ENCODE assay signal across 12 cellular contexts in genomic region chr7:137920637-137921473, GRCh38.
DNase-seq lines count a peak whose midpoint lies in the region; TF ChIP-seq lines count a peak whose summit lies in the region.
"Had no signal": no experiment of that assay in that cellular context is flagged by ENCODE, and none has a peak within 500 bp of the region (broad histone marks: within the 10 kb centered on the region; RNA-seq: fewer than 3 reads in every experiment).

No MANE protein-coding gene starts in this region.

- POLR2A ChIA-PET in Caco-2 (lab: Charles Lee), result no interaction called here

- H3K9me3 ChIP-seq in transverse colon (no peaks in the 10 kb centered on the region), Caco-2 (no peaks in the 10 kb centered on the region)

- H3K36me3 Mint-ChIP-seq in activated T-cell treated with anti-CD3 and anti-CD28 coated beads, Interleukin-2, amount 50 U/mL, for 24 hours (ENCODE audit: low read depth), result peaks cover 50% of the 10 kb centered on the region
- peaks cover 52% of the 10 kb centered on the region for H3K36me3 Mint-ChIP-seq in Caco-2 (ENCODE audit: insufficient read depth, unreplicated experiment)

- no peak overlapping the region for H3K4me3 Mint-ChIP-seq in activated T-cell treated with anti-CD3 and anti-CD28 coated beads, Interleukin-2, amount 50 U/mL, for 24 hours
- H3K4me3 Mint-ChIP-seq in Caco-2 (ENCODE audit: unreplicated experiment), result no peak overlapping the region
- H3K4me3 Mint-ChIP-seq: activated naive CD8-positive, alpha-beta T cell treated with anti-CD3 and anti-CD28 coated beads, Interleukin-2, amount 10 ng/mL, durations not matched to agents 7 days and 5 days had no signal

- no peak for TF ChIP-seq POLR2A in transverse colon (IDR thresholded peaks at IDR 0.05)

- intact Hi-C loops in transverse colon (cut with DNase I; ENCODE audit: low total_unique reads), result no loop called here
- intact Hi-C loops in Caco-2 (cut with micrococcal nuclease; ENCODE audit: unreplicated experiment), result no loop called here
- intact Hi-C loops in head of caudate nucleus (cut with DNase I), result no loop called here

- no peaks in the 10 kb centered on the region for H3K27me3 ChIP-seq in transverse colon
- no peaks in the 10 kb centered on the region for H3K27me3 ChIP-seq in Caco-2 (replicated peaks; ENCODE audit: control insufficient read depth, insufficient read depth, low read length)

- in situ Hi-C loops in transverse colon (cut with MboI; ENCODE audit: low pct_ligation_motif_present in 1 of 4, low pct_unique_long_range_greater_than_20kb in 1 of 4, low sequenced_read_pairs in 3 of 4), result no loop called here

- H3K27me3 Mint-ChIP-seq in activated T-cell treated with anti-CD3 and anti-CD28 coated beads, Interleukin-2, amount 50 U/mL, for 24 hours, result no peaks in the 10 kb centered on the region
- H3K27me3 Mint-ChIP-seq in Caco-2 (ENCODE audit: insufficient read depth, unreplicated experiment), result no peaks in the 10 kb centered on the region
- H3K27me3 Mint-ChIP-seq: activated naive CD8-positive, alpha-beta T cell treated with anti-CD3 and anti-CD28 coated beads, Interleukin-2, amount 10 ng/mL, durations not matched to agents 7 days and 5 days had no signal

- no peak overlapping the region for H3K4me3 ChIP-seq in coronary artery
- H3K4me3 ChIP-seq in transverse colon, result no peak overlapping the region
- H3K4me3 ChIP-seq in Caco-2 (ENCODE audit: low read depth, low read length), result no peak overlapping the region
- H3K4me3 ChIP-seq: SK-N-MC had no signal

- H3K36me3 ChIP-seq in transverse colon (no peaks in the 10 kb centered on the region), Caco-2 (ENCODE audit: control insufficient read depth, insufficient read depth, low read length) (no peaks in the 10 kb centered on the region; the same call in none of the 2 replicates)

- no TSS peak for BruUV-seq in Caco-2 (replicated peaks; lab: Mats Ljungman, UMichigan)

- no peak for TF ChIP-seq EP300 in transverse colon (IDR thresholded peaks at IDR 0.05; ENCODE audit: low read depth)

- TF ChIP-seq CTCF in coronary artery (IDR thresholded peaks at IDR 0.05), result no peak
- TF ChIP-seq CTCF in transverse colon (IDR thresholded peaks at IDR 0.05), result no peak
- TF ChIP-seq CTCF in Caco-2 (IDR thresholded peaks at IDR 0.05; ENCODE audit: insufficient read depth in 1 of 2, low read depth in 1 of 2, low read length in 1 of 2, severe bottlenecking in 1 of 2, unreplicated experiment in 1 of 2), result no peak

- no peak for DNase-seq in activated T-cell treated with anti-CD3 and anti-CD28 coated beads, Interleukin-2, amount 50 U/mL, for 24 hours
- DNase-seq in activated T-cell treated with anti-CD3 and anti-CD28 coated beads, Interleukin-2, amount 50 U/mL, for 48 hours, result no peak
- no peak for DNase-seq in coronary artery (ENCODE audit: low spot score)
- DNase-seq in left kidney (ENCODE audit: low read depth, low spot score), result peak; percentile 56
- DNase-seq in transverse colon, result no peak
- no peak for DNase-seq in Caco-2
- DNase-seq in head of caudate nucleus, result no peak
- DNase-seq in NAMALWA (ENCODE audit: low spot score), result no peak
- DNase-seq: activated CD4-positive, alpha-beta T cell treated with anti-CD3 and anti-CD28 coated beads for 48 hours; activated naive CD8-positive, alpha-beta T cell treated with anti-CD3 and anti-CD28 coated beads, Interleukin-2, amount 10 ng/mL, durations not matched to agents 7 days and 5 days; stimulated activated naive CD4-positive, alpha-beta T cell treated with Interleukin-2 at 50 U/mL for 16 hours had no signal

- H3K27ac ChIP-seq in coronary artery (peak overlapping the region; percentile 59 to 75), transverse colon (peak overlapping the region; percentile 34 to 60 (median 50))
- H3K27ac ChIP-seq: SK-N-MC had no signal

- peak overlapping the region; percentile 74 for H3K27ac Mint-ChIP-seq in activated T-cell treated with anti-CD3 and anti-CD28 coated beads, Interleukin-2, amount 50 U/mL, for 24 hours
- no peak overlapping the region for H3K27ac Mint-ChIP-seq in Caco-2 (ENCODE audit: unreplicated experiment)
- H3K27ac Mint-ChIP-seq: activated naive CD8-positive, alpha-beta T cell treated with anti-CD3 and anti-CD28 coated beads, Interleukin-2, amount 10 ng/mL, durations not matched to agents 7 days and 5 days had no signal

- 59 to 61% methylated on average over 6 of the region's 6 CpGs for WGBS in transverse colon (ENCODE audit: low coverage in 1 of 2), 2 donors

- no peaks in the 10 kb centered on the region for H3K9me3 Mint-ChIP-seq in activated T-cell treated with anti-CD3 and anti-CD28 coated beads, Interleukin-2, amount 50 U/mL, for 24 hours
- H3K9me3 Mint-ChIP-seq in Caco-2 (ENCODE audit: unreplicated experiment), result no peaks in the 10 kb centered on the region

- CTCF ChIA-PET in Caco-2 (lab: Charles Lee), result no interaction called here

- H3K4me1 ChIP-seq in transverse colon, result peaks cover 6 to 27% (median 14%) of the 10 kb centered on the region in 4 donors
- H3K4me1 ChIP-seq in Caco-2, result no peaks in the 10 kb centered on the region

- H3K4me1 Mint-ChIP-seq in activated T-cell treated with anti-CD3 and anti-CD28 coated beads, Interleukin-2, amount 50 U/mL, for 24 hours (ENCODE audit: low read depth), result peaks cover 45% of the 10 kb centered on the region
- peaks cover 8% of the 10 kb centered on the region for H3K4me1 Mint-ChIP-seq in Caco-2 (ENCODE audit: low read depth, unreplicated experiment)
